In the genomic region with DNA sequence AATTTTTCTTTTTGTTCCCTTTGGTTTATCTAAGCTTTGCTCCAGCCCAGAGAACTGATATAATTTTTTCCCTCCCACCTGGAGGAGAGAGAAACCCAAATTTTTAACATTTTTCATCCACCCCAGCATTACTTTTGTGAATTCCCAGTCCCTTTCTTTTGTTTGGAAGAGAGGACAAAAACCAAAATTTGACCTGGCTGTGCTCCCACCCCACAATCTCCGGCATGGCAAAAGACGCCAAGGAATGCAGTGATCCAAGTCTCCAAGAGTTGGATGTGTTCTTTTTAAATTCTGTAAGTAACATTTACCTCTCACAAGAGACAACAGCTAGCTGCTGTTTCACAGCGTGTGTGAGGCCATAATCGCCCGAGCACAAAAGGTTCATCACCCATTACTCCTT, we compare ENCODE assay signal across 12 cellular contexts. TPM values are rescaled to one million over a fixed set of nuclear protein-coding genes. Genes with fewer than 3 reads are reported as not detected.
DNase-seq lines count a peak whose midpoint lies in the region; ATAC-seq and TF ChIP-seq lines count a peak whose summit lies in the region.
"Had no signal": no experiment of that assay in that cellular context is flagged by ENCODE, and none has a peak within 500 bp of the region (broad histone marks: within the 10 kb centered on the region; RNA-seq: fewer than 3 reads in every experiment).

No MANE protein-coding gene starts in this region.

- DNase-seq in H9 = no peak
- no peak for DNase-seq in chondrocyte (ENCODE audit: low spot score)
- DNase-seq in mesenteric fat pad (ENCODE audit: low spot score) = peak; percentile 43
- DNase-seq in stomach = no peak
- no peak for DNase-seq in left colon
- no peak for DNase-seq in amniotic stem cell (lab: John Stamatoyannopoulos, UW)
- DNase-seq: CD4-positive, CD25-positive, alpha-beta regulatory T cell; naive B cell; NCI-H1092 treated with DMSO at 0.1 percent for 48 hours; NCI-H526 had no signal

- no peak overlapping the region for H2BK5ac ChIP-seq in H9 (ENCODE audit: insufficient read length, low read length)

- H3K4me2 ChIP-seq in H9 (ENCODE audit: insufficient read depth, insufficient read length, low read length) = no peak overlapping the region

- TF ChIP-seq CTCF in H9 (conservative IDR thresholded peaks at IDR 0.05) (no peak), chondrocyte (IDR thresholded peaks at IDR 0.05) (no peak), stomach (IDR thresholded peaks at IDR 0.05) (no peak)

- intact Hi-C loops in stomach (cut with DNase I; ENCODE audit: low total_unique reads) (no loop called here), left colon (cut with DNase I, micrococcal nuclease) (no loop called here)

- H3K79me2 ChIP-seq in H9 (ENCODE audit: insufficient read depth, low read length) = no peaks in the 10 kb centered on the region

- H3K23ac ChIP-seq in H9 (ENCODE audit: insufficient read length, low read depth, low read length) = no peak overlapping the region

- H3K18ac ChIP-seq in H9 (ENCODE audit: insufficient read length, low read depth, low read length) = no peak overlapping the region

- H3T11ph ChIP-seq in H9 (ENCODE audit: low read length) = no peak overlapping the region

- H3K27me3 ChIP-seq in H9 (ENCODE audit: insufficient read depth, low read length) (no peaks in the 10 kb centered on the region), stomach (no peaks in the 10 kb centered on the region)

- H3K4me3 Mint-ChIP-seq in H9 = peak overlapping the region; percentile 14 to 67; a peak in 3 of 5 replicates
- peak overlapping the region; percentile 71 for H3K4me3 Mint-ChIP-seq in chondrocyte (ENCODE audit: unreplicated experiment)
- H3K4me3 Mint-ChIP-seq: CD4-positive, CD25-positive, alpha-beta regulatory T cell; naive B cell had no signal

- no peak overlapping the region for H2AK5ac ChIP-seq in H9 (ENCODE audit: insufficient read length, low read length)

- H3K27ac Mint-ChIP-seq in H9 (peak overlapping the region; percentile 88 to 98 (median 90); a peak in 6 of 7 replicates), chondrocyte (ENCODE audit: unreplicated experiment) (peak overlapping the region; percentile 95)
- H3K27ac Mint-ChIP-seq: CD4-positive, CD25-positive, alpha-beta regulatory T cell had no signal

- WGBS in H9 (ENCODE audit: extremely low coverage, insufficient read length, low lambda C conversion rate) = no CpG with 5 or more reads among the region's 5 CpGs
- WGBS in stomach, 5 donors = 21 to 56% (median 33%) methylated on average over 5 of the region's 5 CpGs

- H4K8ac ChIP-seq in H9 (replicated peaks; ENCODE audit: insufficient read length, low read depth, low read length) = no peak overlapping the region

- H3K14ac ChIP-seq in H9 (ENCODE audit: insufficient read depth, low read length) = no peak overlapping the region

- TF ChIP-seq POLR2A in stomach (IDR thresholded peaks at IDR 0.05) = no peak

- ATAC-seq in GM19328 (IDR thresholded peaks at IDR 0.05; ENCODE audit: unreplicated experiment) (no peak), GM21529 (IDR thresholded peaks at IDR 0.05; ENCODE audit: unreplicated experiment) (no peak), left colon (no peak)

- H3K9ac ChIP-seq in H9 (ENCODE audit: extremely low read depth, insufficient read length, low read length) = no peak overlapping the region

- no peak for TF ChIP-seq EP300 in stomach (IDR thresholded peaks at IDR 0.05)

- H4K5ac ChIP-seq in H9 (ENCODE audit: insufficient read length, low read depth, low read length) = no peak overlapping the region

- H3K36me3 Mint-ChIP-seq in H9 (ENCODE audit: insufficient read depth in 1 of 3, low read depth in 3 of 3) = no peaks in the 10 kb centered on the region; a peak in 3 of 7 replicates
- no peaks in the 10 kb centered on the region for H3K36me3 Mint-ChIP-seq in chondrocyte (ENCODE audit: low read depth)
- H3K36me3 Mint-ChIP-seq: CD4-positive, CD25-positive, alpha-beta regulatory T cell; naive B cell had no signal

- H2BK120ac ChIP-seq in H9 (ENCODE audit: low read depth, low read length, poor library complexity, severe bottlenecking) = no peak overlapping the region

- H3K4me1 Mint-ChIP-seq in H9 (peaks cover 15 to 27% of the 10 kb centered on the region in 2 experiments), chondrocyte (ENCODE audit: low read depth) (peaks cover 49% of the 10 kb centered on the region)

- H3K27me3 Mint-ChIP-seq in H9 (ENCODE audit: low read depth) (peaks cover 2% of the 10 kb centered on the region; the same call in 1 of the 2 replicates), chondrocyte (ENCODE audit: low read depth) (no peaks in the 10 kb centered on the region)
- H3K27me3 Mint-ChIP-seq: CD4-positive, CD25-positive, alpha-beta regulatory T cell; naive B cell had no signal

- H3K36me3 ChIP-seq in stomach = no peaks in the 10 kb centered on the region

- no peak overlapping the region for H3K4ac ChIP-seq in H9 (ENCODE audit: low read depth, low read length)

- no peaks in the 10 kb centered on the region for H3K23me2 ChIP-seq in H9 (ENCODE audit: insufficient read length, low read depth, low read length, poor library complexity, severe bottlenecking)

- H2BK20ac ChIP-seq in H9 (ENCODE audit: low read depth, low read length, poor library complexity, severe bottlenecking) = no peak overlapping the region

- H2AFZ ChIP-seq in H9 (ENCODE audit: low read length) = no peak overlapping the region

- H3K27ac ChIP-seq in H9 (ENCODE audit: insufficient read length, low read depth, low read length) = no peak overlapping the region
- peak overlapping the region in 3 of 5 donors; percentile 0 to 41 (median 35) for H3K27ac ChIP-seq in stomach

- H3K4me3 ChIP-seq in stomach = no peak overlapping the region

- H4K91ac ChIP-seq in H9 (ENCODE audit: insufficient read length, low read depth, low read length) = no peak overlapping the region

- no peak overlapping the region for H3K56ac ChIP-seq in H9 (ENCODE audit: insufficient read length, low read depth, low read length)

- H3K79me1 ChIP-seq in H9 (ENCODE audit: insufficient read depth, low read depth, low read length, poor library complexity, severe bottlenecking) = no peaks in the 10 kb centered on the region

- no peaks in the 10 kb centered on the region for H4K20me1 ChIP-seq in H9 (ENCODE audit: control insufficient read depth, insufficient read depth, insufficient read length)

- H3K4me1 ChIP-seq in H9 (ENCODE audit: insufficient read depth, low read length) = no peaks in the 10 kb centered on the region; the same call in 1 of the 2 replicates
- H3K4me1 ChIP-seq in stomach = peaks cover 0 to 13% (median 0%) of the 10 kb centered on the region in 4 donors

- H2BK15ac ChIP-seq in H9 (ENCODE audit: low read depth, low read length) = no peak overlapping the region

- H3K9me3 Mint-ChIP-seq in H9 = peaks cover 64 to 70% of the 10 kb centered on the region in 2 experiments
- H3K9me3 Mint-ChIP-seq in chondrocyte (ENCODE audit: low read depth) = peaks cover 2% of the 10 kb centered on the region
- H3K9me3 Mint-ChIP-seq: naive B cell had no signal

- no peak overlapping the region for H2BK12ac ChIP-seq in H9 (ENCODE audit: insufficient read length, low read depth, low read length)

- H3K9me3 ChIP-seq in H9 (ENCODE audit: control insufficient read depth, low read depth, low read length) = peaks cover 14% of the 10 kb centered on the region
- H3K9me3 ChIP-seq in stomach = no peaks in the 10 kb centered on the region

RNA-seq across cellular contexts. Expression of a gene that starts 25.2 kb away (rescaled TPM):
- total RNA-seq in H9 (2021) (14.7 and 15.7 TPM in 2 replicates), chondrocyte (23.8 to 39.9 TPM (median 25.2 TPM) in 3 replicates), mesenteric fat pad (31.8 TPM), stomach (100 to 1,000 TPM in 1 of 5 donors, 10 to 100 TPM in 4; 19.3 to 196 (median 21.1) TPM), left colon (10 to 100 TPM; 15.8 to 16.7 TPM)
- 10 to 100 TPM in 1 of 3 donors, 1 to 10 TPM in 2; 4.5 to 13.5 (median 5.8) TPM for polyA plus RNA-seq in stomach
